2 cellular contexts compared by ENCODE assay signal in genomic region chr11:47249378-47249715, GRCh38.
TF ChIP-seq lines count a peak whose summit lies in the region.

No MANE protein-coding gene starts in this region.

TF ChIP-seq in GM23338, 12 proteins besides CTCF, POLR2A, EP300 and RAD21 (continued from another document):
- TF ChIP-seq ZNF462 (CRISPR knock-in tag; IDR thresholded peaks at IDR 0.05) (no peak), ZNF331 (CRISPR knock-in tag; IDR thresholded peaks at IDR 0.05; ENCODE audit: low read depth) (no peak), REST (IDR thresholded peaks at IDR 0.05; ENCODE audit: unreplicated experiment) (no peak), EZH2phosphoT487 (IDR thresholded peaks at IDR 0.05; ENCODE audit: unreplicated experiment) (no peak), EZH2 (IDR thresholded peaks at IDR 0.05; ENCODE audit: low read depth, unreplicated experiment) (no peak), ETS1 (IDR thresholded peaks at IDR 0.05) (no peak), NANOG (IDR thresholded peaks at IDR 0.05; ENCODE audit: borderline replicate concordance) (no peak)

TF ChIP-seq in WTC11, 78 proteins besides CTCF, POLR2A, EP300 and RAD21 (continued from another document):
- no peak for TF ChIP-seq ZNF281 (CRISPR knock-in tag; IDR thresholded peaks at IDR 0.05)
- TF ChIP-seq ZNF232 (CRISPR knock-in tag; IDR thresholded peaks at IDR 0.05) = no peak
- TF ChIP-seq AR (CRISPR knock-in tag; IDR thresholded peaks at IDR 0.05) = no peak
- no peak for TF ChIP-seq GTF2I (CRISPR knock-in tag; conservative IDR thresholded peaks at IDR 0.05)
- no peak for TF ChIP-seq MAX (CRISPR knock-in tag; IDR thresholded peaks at IDR 0.05)
- no peak for TF ChIP-seq NR1H2 (CRISPR knock-in tag; IDR thresholded peaks at IDR 0.05)
- TF ChIP-seq MXD4 (CRISPR knock-in tag; IDR thresholded peaks at IDR 0.05; ENCODE audit: borderline replicate concordance) = no peak
- TF ChIP-seq ZNF317 (CRISPR knock-in tag; IDR thresholded peaks at IDR 0.05; ENCODE audit: borderline replicate concordance, low read depth) = no peak
- TF ChIP-seq CBFB (CRISPR knock-in tag; IDR thresholded peaks at IDR 0.05; ENCODE audit: low read depth) = no peak
- no peak for TF ChIP-seq FOXK1 (CRISPR knock-in tag; IDR thresholded peaks at IDR 0.05)
